9 cellular contexts compared by ENCODE assay signal in genomic region chr12:65656904-65657351, GRCh38.
DNase-seq lines count a peak whose midpoint lies in the region; ATAC-seq and TF ChIP-seq lines count a peak whose summit lies in the region.
"Had no signal": no experiment of that assay in that cellular context is flagged by ENCODE, and none has a peak within 500 bp of the region (broad histone marks: within the 10 kb centered on the region; RNA-seq: fewer than 3 reads in every experiment).

No MANE protein-coding gene starts in this region.

- H3K36me3 ChIP-seq in IMR-90 (ENCODE audit: control insufficient read depth, insufficient read depth, low read length), result no peaks in the 10 kb centered on the region

- H3K79me1 ChIP-seq in IMR-90 (ENCODE audit: low read depth in 1 of 2, low read length in 2 of 2), result peaks cover 6 to 25% of the 10 kb centered on the region in 2 experiments; a peak in 2 of 4 replicates

- intact Hi-C loops in Calu3 (cut with micrococcal nuclease; ENCODE audit: unreplicated experiment), result no loop called here
- intact Hi-C loops in IMR-90 (cut with micrococcal nuclease), result no loop called here
- intact Hi-C loops in activated T-helper 1 cell treated with anti-CD3 and anti-CD28 coated beads, Interleukin-12 subunit alpha, Interleukin-12 subunit beta, Interleukin-2, Interleukin-4 antibody, amounts not matched to agents 30 ng/mL and 10 ng/mL and 1 ng/mL, durations not matched to agents 14 hours and 24 hours and 36 hours (cut with micrococcal nuclease), result loop anchor here (1.0 to 10.0 kb wide), 3 partner anchors 10 to 412 kb away; no protein-coding TSS in a partner anchor

- peak overlapping the region; percentile 20; the same call in 1 of the 2 replicates for H3K4me2 ChIP-seq in IMR-90 (ENCODE audit: low read depth, low read length)

- H3K27ac ChIP-seq in IMR-90 (ENCODE audit: insufficient read depth, low read length), result no peak overlapping the region

- H3K4me1 Mint-ChIP-seq in Calu3 (ENCODE audit: low read depth, unreplicated experiment) (peaks cover 77% of the 10 kb centered on the region), mesothelial cell of epicardium (peaks cover 21% of the 10 kb centered on the region)
- peaks cover 8% of the 10 kb centered on the region for H3K4me1 Mint-ChIP-seq in activated T-helper 1 cell treated with anti-CD3 and anti-CD28 coated beads, Interleukin-12 subunit alpha, Interleukin-12 subunit beta, Interleukin-2, Interleukin-4 antibody, amounts not matched to agents 30 ng/mL and 10 ng/mL and 1 ng/mL, durations not matched to agents 14 hours and 24 hours and 36 hours (ENCODE audit: low read depth)
- H3K4me1 Mint-ChIP-seq: nephron had no signal

- no peak overlapping the region for H3K4me3 Mint-ChIP-seq in Calu3 (ENCODE audit: low read depth, unreplicated experiment)
- no peak overlapping the region for H3K4me3 Mint-ChIP-seq in activated T-helper 1 cell treated with anti-CD3 and anti-CD28 coated beads, Interleukin-12 subunit alpha, Interleukin-12 subunit beta, Interleukin-2, Interleukin-4 antibody, amounts not matched to agents 30 ng/mL and 10 ng/mL and 1 ng/mL, durations not matched to agents 14 hours and 24 hours and 36 hours
- H3K4me3 Mint-ChIP-seq in mesothelial cell of epicardium, result no peak overlapping the region
- H3K4me3 Mint-ChIP-seq: nephron had no signal

- H2BK120ac ChIP-seq in IMR-90 (ENCODE audit: low read depth, low read length), result peak overlapping the region; percentile 91; the same call in 1 of the 2 replicates

- H3K36me3 Mint-ChIP-seq in Calu3 (ENCODE audit: insufficient read depth, unreplicated experiment) (peaks cover 4% of the 10 kb centered on the region), mesothelial cell of epicardium (no peaks in the 10 kb centered on the region)
- no peaks in the 10 kb centered on the region for H3K36me3 Mint-ChIP-seq in activated T-helper 1 cell treated with anti-CD3 and anti-CD28 coated beads, Interleukin-12 subunit alpha, Interleukin-12 subunit beta, Interleukin-2, Interleukin-4 antibody, amounts not matched to agents 30 ng/mL and 10 ng/mL and 1 ng/mL, durations not matched to agents 14 hours and 24 hours and 36 hours (ENCODE audit: low read depth)

- in situ Hi-C loops in IMR-90 (cut with MboI; ENCODE audit: low sequenced_read_pairs), result no loop called here

- H3K9me3 ChIP-seq in IMR-90 (ENCODE audit: control insufficient read depth, insufficient read depth, low read length), result no peaks in the 10 kb centered on the region

- peak overlapping the region; percentile 67 for H3K27ac Mint-ChIP-seq in Calu3 (ENCODE audit: unreplicated experiment)
- peak overlapping the region; percentile 15 for H3K27ac Mint-ChIP-seq in activated T-helper 1 cell treated with anti-CD3 and anti-CD28 coated beads, Interleukin-12 subunit alpha, Interleukin-12 subunit beta, Interleukin-2, Interleukin-4 antibody, amounts not matched to agents 30 ng/mL and 10 ng/mL and 1 ng/mL, durations not matched to agents 14 hours and 24 hours and 36 hours
- H3K27ac Mint-ChIP-seq in mesothelial cell of epicardium, result no peak overlapping the region
- H3K27ac Mint-ChIP-seq: nephron had no signal

- H3K9ac ChIP-seq in IMR-90 (ENCODE audit: low read depth, low read length), result no peak overlapping the region

- H2BK20ac ChIP-seq in IMR-90 (ENCODE audit: low read depth, low read length), result no peak overlapping the region

- no peak overlapping the region for H2BK15ac ChIP-seq in IMR-90 (ENCODE audit: low read depth, low read length)

- 0 out of 2 replicates have a peak, but pooled peaks have one; percentile 24 for TF ChIP-seq POLR2A in IMR-90 (IDR thresholded peaks at IDR 0.05; ENCODE audit: low read depth, low read length)

- no peak overlapping the region for H2AK9ac ChIP-seq in IMR-90 (replicated peaks; ENCODE audit: low read depth, low read length, poor library complexity)

- peaks cover 8% of the 10 kb centered on the region for H3K9me1 ChIP-seq in IMR-90 (ENCODE audit: insufficient read depth, low read length)

- ATAC-seq in IMR-90 (ENCODE audit: low read depth), result peak; percentile 80
- no peak for ATAC-seq in HG03139 (IDR thresholded peaks at IDR 0.05; ENCODE audit: unreplicated experiment)
- ATAC-seq in HG03521 (IDR thresholded peaks at IDR 0.05; ENCODE audit: unreplicated experiment), result no peak

- H3K56ac ChIP-seq in IMR-90 (ENCODE audit: extremely low read depth, insufficient read depth, low read length), result peak overlapping the region; percentile 78; the same call in 1 of the 2 replicates

- no peaks in the 10 kb centered on the region for H4K20me1 ChIP-seq in IMR-90 (ENCODE audit: insufficient read depth, low read length)

- H3K4me1 ChIP-seq in IMR-90 (ENCODE audit: control insufficient read depth, insufficient read depth, low read length), result peaks cover 15% of the 10 kb centered on the region

- peaks cover 9% of the 10 kb centered on the region for H3K9me3 Mint-ChIP-seq in Calu3 (ENCODE audit: low read depth, unreplicated experiment)
- peaks cover 3% of the 10 kb centered on the region for H3K9me3 Mint-ChIP-seq in activated T-helper 1 cell treated with anti-CD3 and anti-CD28 coated beads, Interleukin-12 subunit alpha, Interleukin-12 subunit beta, Interleukin-2, Interleukin-4 antibody, amounts not matched to agents 30 ng/mL and 10 ng/mL and 1 ng/mL, durations not matched to agents 14 hours and 24 hours and 36 hours
- H3K9me3 Mint-ChIP-seq in mesothelial cell of epicardium, result no peaks in the 10 kb centered on the region
- H3K9me3 Mint-ChIP-seq: nephron had no signal

- H4K8ac ChIP-seq in IMR-90 (ENCODE audit: low read depth in 2 of 2, low read length in 2 of 2), result peak overlapping the region; percentile 76 to 92; a peak in 2 of 4 replicates

- H2AFZ ChIP-seq in IMR-90 (replicated peaks; ENCODE audit: low read length, poor library complexity), result no peak overlapping the region

- H4K5ac ChIP-seq in IMR-90 (ENCODE audit: low read depth, low read length), result no peak overlapping the region

- no peak overlapping the region for H3K23ac ChIP-seq in IMR-90 (ENCODE audit: low read depth, low read length)

- no peaks in the 10 kb centered on the region for H3K27me3 ChIP-seq in IMR-90 (ENCODE audit: control insufficient read depth, insufficient read depth, low read length)

- POLR2A ChIA-PET in IMR-90 (lab: Charles Lee; ENCODE audit: unreplicated experiment), result no interaction called here

- H3K14ac ChIP-seq in IMR-90 (replicated peaks; ENCODE audit: low read depth, low read length), result no peak overlapping the region

- H3K27me3 Mint-ChIP-seq in Calu3 (ENCODE audit: unreplicated experiment) (no peaks in the 10 kb centered on the region), mesothelial cell of epicardium (ENCODE audit: low read depth) (no peaks in the 10 kb centered on the region)
- no peaks in the 10 kb centered on the region for H3K27me3 Mint-ChIP-seq in activated T-helper 1 cell treated with anti-CD3 and anti-CD28 coated beads, Interleukin-12 subunit alpha, Interleukin-12 subunit beta, Interleukin-2, Interleukin-4 antibody, amounts not matched to agents 30 ng/mL and 10 ng/mL and 1 ng/mL, durations not matched to agents 14 hours and 24 hours and 36 hours (ENCODE audit: insufficient read depth)

- TF ChIP-seq RAD21 in IMR-90 (IDR thresholded peaks at IDR 0.05; ENCODE audit: low read length), result no peak; the same call in 1 of the 2 replicates

- BruUV-seq in Calu3 (replicated peaks; lab: Mats Ljungman, UMichigan), result no TSS peak
- no TSS peak for BruUV-seq in IMR-90 (replicated peaks; lab: Mats Ljungman, UMichigan)

- H3K4me3 ChIP-seq in IMR-90 (ENCODE audit: insufficient read depth, low read depth, low read length), result no peak overlapping the region

- no CpG with 5 or more reads among the region's 3 CpGs for WGBS in IMR-90 (ENCODE audit: extremely low coverage in 2 of 2, insufficient read length in 1 of 2), 2 experiments

- dilution Hi-C loops in IMR-90 (cut with HindIII; ENCODE audit: low sequenced_read_pairs, unreplicated experiment), result no loop called here

- CTCF ChIA-PET in Calu3 (lab: Charles Lee), result interaction anchor here (0.9 to 3.6 kb wide), 2 partner anchors 9 to 54 kb away, joined by 3 to 10 read pairs; no protein-coding TSS in a partner anchor
- CTCF ChIA-PET in IMR-90 (lab: Yijun Ruan, JAX), result no interaction called here

- peak; percentile 32 for DNase-seq in Calu3
- DNase-seq in IMR-90, result peak; percentile 99
- DNase-seq in activated T-helper 1 cell treated with anti-CD3 and anti-CD28 coated beads, Interleukin-12 subunit alpha, Interleukin-12 subunit beta, Interleukin-2, Interleukin-4 antibody, amounts not matched to agents 30 ng/mL and 10 ng/mL and 1 ng/mL, durations not matched to agents 14 hours and 24 hours and 36 hours (ENCODE audit: low spot score), result no peak
- peak; percentile 97 for DNase-seq in kidney glomerular epithelial cell (lab: John Stamatoyannopoulos, UW)
- no peak for DNase-seq in hypothalamus (lab: John Stamatoyannopoulos, UW)
- DNase-seq in mesothelial cell of epicardium (ENCODE audit: low spot score in 2 of 2, unreplicated experiment in 2 of 2), result no peak

- no peak overlapping the region for H2AK5ac ChIP-seq in IMR-90 (ENCODE audit: low read depth, low read length)

- H3K4ac ChIP-seq in IMR-90 (ENCODE audit: low read depth, low read length), result peak overlapping the region; percentile 8; the same call in 1 of the 2 replicates

- H2BK5ac ChIP-seq in IMR-90 (ENCODE audit: low read depth, low read length, poor library complexity, severe bottlenecking), result peak overlapping the region; percentile 95

- H3K18ac ChIP-seq in IMR-90 (ENCODE audit: low read depth, low read length), result peak overlapping the region; percentile 25; the same call in 1 of the 2 replicates

- TF ChIP-seq CTCF in Calu3 (IDR thresholded peaks at IDR 0.05; ENCODE audit: unreplicated experiment) (no peak), IMR-90 (conservative IDR thresholded peaks at IDR 0.05; ENCODE audit: low read depth, low read length) (no peak), mesothelial cell of epicardium (IDR thresholded peaks at IDR 0.05; ENCODE audit: unreplicated experiment) (no peak)

- H4K91ac ChIP-seq in IMR-90 (ENCODE audit: insufficient read depth, low read depth, low read length), result no peak overlapping the region

TF ChIP-seq in IMR-90, 13 proteins besides CTCF, POLR2A, EP300 and RAD21 (continues in another document):
- TF ChIP-seq CEBPB (IDR thresholded peaks at IDR 0.05; ENCODE audit: low read depth, low read length) (peak; percentile 91), USF2 (IDR thresholded peaks at IDR 0.05; ENCODE audit: low read depth, low read length) (0 out of 2 replicates have a peak, but pooled peaks have one; percentile 18)

Comparison
In these comparisons a context has a peak if more than half of its experiments do, and no peak if none do; other contexts are left out.
1. DNase-seq: peak in Calu3 (single experiment), IMR-90 (single experiment) and kidney glomerular epithelial cell (single experiment); none in activated T-helper 1 cell treated with anti-CD3 and anti-CD28 coated beads, Interleukin-12 subunit alpha, Interleukin-12 subunit beta, Interleukin-2, Interleukin-4 antibody, amounts not matched to agents 30 ng/mL and 10 ng/mL and 1 ng/mL, durations not matched to agents 14 hours and 24 hours and 36 hours (single experiment), hypothalamus (0 of 51) and mesothelial cell of epicardium (0 of 2).